ENCODE assay signal across 1 cellular context in the genomic region with DNA sequence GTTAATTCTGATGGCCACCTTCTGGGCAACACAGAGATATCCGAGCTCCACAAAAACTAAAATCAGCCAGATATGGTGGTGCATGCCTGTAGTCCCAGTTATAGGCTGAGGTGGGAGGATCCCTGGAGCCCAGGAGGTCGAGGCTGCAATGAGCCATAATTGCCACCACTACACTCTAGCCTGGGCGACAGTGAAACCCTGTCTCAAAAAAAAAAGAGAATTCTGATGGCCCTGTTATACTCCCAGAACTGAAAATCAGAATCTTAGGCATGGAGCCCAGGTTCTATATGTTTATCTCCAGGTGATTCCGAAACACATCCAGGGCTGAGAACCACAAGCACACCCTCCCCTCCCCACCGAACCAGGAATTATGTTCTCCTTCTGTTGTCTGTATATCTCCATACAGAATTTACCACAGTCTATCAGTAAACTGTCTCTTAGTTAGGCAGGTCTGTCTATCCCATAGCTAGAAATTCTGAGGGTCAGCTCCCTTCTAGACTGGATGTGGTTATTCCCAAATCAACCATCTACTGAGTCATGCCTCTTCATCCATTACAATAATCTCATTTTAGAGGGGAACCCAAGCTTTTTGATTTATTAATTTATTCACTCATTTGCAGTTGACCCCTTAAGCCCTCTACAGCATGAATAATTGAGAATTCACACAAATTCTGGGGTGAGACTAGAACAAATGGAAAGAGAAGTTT.
TF ChIP-seq lines count a peak whose summit lies in the region.

No MANE protein-coding gene starts in this region.

TF ChIP-seq in HCT116, 20 proteins besides CTCF, POLR2A, EP300 and RAD21:
- no peak for TF ChIP-seq EZH2 (IDR thresholded peaks at IDR 0.05)
- TF ChIP-seq ZNF274 (IDR thresholded peaks at IDR 0.05; ENCODE audit: low read depth, low read length), result no peak
- TF ChIP-seq YY1 (IDR thresholded peaks at IDR 0.05; ENCODE audit: extremely low read depth, insufficient replicate concordance, low read depth, low read length), result no peak
- TF ChIP-seq, protein P1, sequence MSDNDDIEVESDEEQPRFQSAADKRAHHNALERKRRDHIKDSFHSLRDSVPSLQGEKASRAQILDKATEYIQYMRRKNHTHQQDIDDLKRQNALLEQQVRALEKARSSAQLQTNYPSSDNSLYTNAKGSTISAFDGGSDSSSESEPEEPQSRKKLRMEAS (IDR thresholded peaks at IDR 0.05), result no peak
- TF ChIP-seq EGR1 (IDR thresholded peaks at IDR 0.05; ENCODE audit: low read depth), result no peak
- no peak for TF ChIP-seq TCF7L2 (IDR thresholded peaks at IDR 0.05; ENCODE audit: borderline replicate concordance, extremely low read depth, insufficient read depth, insufficient read length)
